ENCODE assay signal across 9 cellular contexts in the genomic region with DNA sequence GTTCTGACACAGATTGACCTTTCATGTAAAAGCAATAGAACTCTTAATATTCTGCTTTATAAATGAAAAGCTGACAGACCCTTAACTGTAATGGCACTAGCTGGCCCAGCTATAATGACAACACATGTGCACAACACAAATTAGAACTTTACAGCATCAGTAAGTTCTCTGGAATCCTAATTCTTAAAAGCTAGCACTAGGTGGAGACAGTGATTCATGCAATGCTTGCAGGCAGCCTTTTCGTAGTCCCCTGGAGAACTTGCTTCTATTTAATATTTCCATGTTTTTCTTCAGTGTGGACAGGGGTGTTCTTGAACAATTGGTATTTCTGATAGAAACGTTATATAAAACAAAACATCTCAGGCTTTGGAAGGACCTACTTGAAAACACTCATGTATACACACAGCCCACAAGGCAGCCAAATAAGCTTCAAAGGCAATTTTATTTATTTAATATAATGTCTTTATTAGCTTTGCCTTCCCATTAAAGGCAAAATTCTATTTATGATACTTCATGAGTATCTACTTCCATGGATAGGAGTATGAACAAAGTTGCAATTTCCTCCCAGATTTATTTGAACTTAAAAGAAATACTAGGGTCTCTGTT.
DNase-seq lines count a peak whose midpoint lies in the region; ATAC-seq and TF ChIP-seq lines count a peak whose summit lies in the region.
"Had no signal": no experiment of that assay in that cellular context is flagged by ENCODE, and none has a peak within 500 bp of the region (broad histone marks: within the 10 kb centered on the region; RNA-seq: fewer than 3 reads in every experiment).

No MANE protein-coding gene starts in this region.

- H2AFZ ChIP-seq in OCI-LY7 (ENCODE audit: low read length): no peak overlapping the region

- H3K4me2 ChIP-seq in OCI-LY7 (ENCODE audit: low read length): no peak overlapping the region

- intact Hi-C loops in OCI-LY7 (cut with micrococcal nuclease; ENCODE audit: unreplicated experiment): no loop called here

- H3K9me2 ChIP-seq in OCI-LY7 (ENCODE audit: insufficient read depth, low read length): no peaks in the 10 kb centered on the region

- CTCF ChIA-PET in BJ (lab: Yijun Ruan, JAX) (no interaction called here), OCI-LY7 (lab: Charles Lee; ENCODE audit: unreplicated experiment) (no interaction called here)
- CTCF ChIA-PET in activated naive CD4-positive, alpha-beta T cell treated with anti-CD3 and anti-CD28 coated beads, Interleukin-2, amount 10 ng/mL, durations not matched to agents 7 days and 5 days (lab: Charles Lee): no interaction called here

- peak; percentile 51 for ATAC-seq in foreskin keratinocyte
- no peak for ATAC-seq in HG02870 (IDR thresholded peaks at IDR 0.05; ENCODE audit: unreplicated experiment)

- no peaks in the 10 kb centered on the region for H3K9me3 Mint-ChIP-seq in activated naive CD4-positive, alpha-beta T cell treated with anti-CD3 and anti-CD28 coated beads, Interleukin-2, amount 10 ng/mL, durations not matched to agents 7 days and 5 days

- no peaks in the 10 kb centered on the region for H3K9me3 ChIP-seq in OCI-LY7 (ENCODE audit: low read length)

- no peak overlapping the region for H3K4me3 Mint-ChIP-seq in activated naive CD4-positive, alpha-beta T cell treated with anti-CD3 and anti-CD28 coated beads, Interleukin-2, amount 10 ng/mL, durations not matched to agents 7 days and 5 days
- H3K4me3 Mint-ChIP-seq: central memory CD8-positive, alpha-beta T cell had no signal

- no peaks in the 10 kb centered on the region for H3K4me1 Mint-ChIP-seq in activated naive CD4-positive, alpha-beta T cell treated with anti-CD3 and anti-CD28 coated beads, Interleukin-2, amount 10 ng/mL, durations not matched to agents 7 days and 5 days
- H3K4me1 Mint-ChIP-seq: central memory CD8-positive, alpha-beta T cell had no signal

- TF ChIP-seq CTCF in BJ (IDR thresholded peaks at IDR 0.05; ENCODE audit: insufficient read depth, low read depth, low read length): peak; percentile 33
- TF ChIP-seq CTCF in HL-60 (IDR thresholded peaks at IDR 0.05; ENCODE audit: insufficient read depth, low read length): peak; percentile 24
- TF ChIP-seq CTCF in OCI-LY7 (conservative IDR thresholded peaks at IDR 0.05; ENCODE audit: low read length): peak; percentile 63
- TF ChIP-seq CTCF in foreskin keratinocyte (conservative IDR thresholded peaks at IDR 0.05): peak; percentile 64

- H3K27me3 Mint-ChIP-seq in activated naive CD4-positive, alpha-beta T cell treated with anti-CD3 and anti-CD28 coated beads, Interleukin-2, amount 10 ng/mL, durations not matched to agents 7 days and 5 days: no peaks in the 10 kb centered on the region
- H3K27me3 Mint-ChIP-seq: central memory CD8-positive, alpha-beta T cell had no signal

- no peaks in the 10 kb centered on the region for H3K36me3 ChIP-seq in BJ (ENCODE audit: control insufficient read depth, insufficient read depth, low read length)
- H3K36me3 ChIP-seq in OCI-LY7 (ENCODE audit: insufficient read depth, low read length): no peaks in the 10 kb centered on the region

- H3K27me3 ChIP-seq in BJ (ENCODE audit: control insufficient read depth, insufficient read depth, low read length) (no peaks in the 10 kb centered on the region), HL-60 (ENCODE audit: insufficient read depth, poor library complexity, severe bottlenecking) (no peaks in the 10 kb centered on the region), foreskin keratinocyte (no peaks in the 10 kb centered on the region)

- no peaks in the 10 kb centered on the region for H4K20me1 ChIP-seq in OCI-LY7 (ENCODE audit: insufficient read depth, low read length)

- H3K79me2 ChIP-seq in OCI-LY7 (ENCODE audit: insufficient read depth, low read depth, low read length): no peaks in the 10 kb centered on the region

- DNase-seq in BJ (ENCODE audit: low read depth) (no peak), HL-60 (ENCODE audit: low read depth in 1 of 2, low spot score in 1 of 2) (no peak), OCI-LY7 (ENCODE audit: low spot score) (peak; percentile 2), foreskin keratinocyte (peak in 1 of 2 donors; percentile 26), EL (no peak), T1000 (lab: John Stamatoyannopoulos, UW) (no peak)
- no peak for DNase-seq in activated naive CD4-positive, alpha-beta T cell treated with anti-CD3 and anti-CD28 coated beads, Interleukin-2, amount 10 ng/mL, durations not matched to agents 7 days and 5 days

- no peak overlapping the region for H3K4me3 ChIP-seq in BJ (ENCODE audit: low read depth, low read length)
- H3K4me3 ChIP-seq in HL-60 (replicated peaks; ENCODE audit: insufficient read depth, low read length): no peak overlapping the region
- no peak overlapping the region for H3K4me3 ChIP-seq in OCI-LY7 (ENCODE audit: low read depth, low read length, poor library complexity, severe bottlenecking)

- H3K4me1 ChIP-seq in OCI-LY7 (ENCODE audit: insufficient read depth, low read length, poor library complexity, severe bottlenecking) (no peaks in the 10 kb centered on the region), foreskin keratinocyte (no peaks in the 10 kb centered on the region)

- H3K27ac ChIP-seq in HL-60 (replicated peaks): no peak overlapping the region
- H3K27ac ChIP-seq in OCI-LY7 (ENCODE audit: low read depth, low read length, poor library complexity, severe bottlenecking): no peak overlapping the region
- H3K27ac ChIP-seq in foreskin keratinocyte: no peak overlapping the region

- no peak overlapping the region for H3K27ac Mint-ChIP-seq in activated naive CD4-positive, alpha-beta T cell treated with anti-CD3 and anti-CD28 coated beads, Interleukin-2, amount 10 ng/mL, durations not matched to agents 7 days and 5 days

- POLR2A ChIA-PET in BJ (lab: Charles Lee) (no interaction called here), OCI-LY7 (lab: Charles Lee) (interaction anchor here (0.5 to 0.7 kb wide), 2 partner anchors 157 to 181 kb away, joined by 3 read pairs; no protein-coding TSS in a partner anchor)

- no peaks in the 10 kb centered on the region for H3K36me3 Mint-ChIP-seq in activated naive CD4-positive, alpha-beta T cell treated with anti-CD3 and anti-CD28 coated beads, Interleukin-2, amount 10 ng/mL, durations not matched to agents 7 days and 5 days

- BruUV-seq in OCI-LY7 (replicated peaks; lab: Mats Ljungman, UMichigan): no TSS peak
